In genomic region chrX:43595931-43596330, GRCh38 we compare ENCODE assay signal across 23 cellular contexts.
"Had no signal": no experiment of that assay in that cellular context is flagged by ENCODE, and none has a peak within 500 bp of the region (broad histone marks: within the 10 kb centered on the region; RNA-seq: fewer than 3 reads in every experiment).

No MANE protein-coding gene starts in this region.

- H3K36me3 Mint-ChIP-seq: activated naive CD4-positive, alpha-beta T cell treated with anti-CD3 and anti-CD28 coated beads, Interleukin-2, amount 50 U/mL, for 24 hours had no signal

- H3K4me3 ChIP-seq: PC-9 had no signal

- DNase-seq: activated CD4-positive, alpha-beta T cell treated with anti-CD3 and anti-CD28 coated beads for 4 hours; activated CD8-positive, alpha-beta memory T cell treated with anti-CD3 and anti-CD28 coated beads, Interleukin-2, amount 50 U/mL, for 4 hours; activated CD8-positive, alpha-beta T cell treated with anti-CD3 and anti-CD28 coated beads for 36 hours; activated gamma-delta T cell treated with Interleukin-2 at 50 U/mL for 16 hours; activated T-cell treated with anti-CD3 and anti-CD28 coated beads, Interleukin-2, amount 50 U/mL, for 72 hours; amygdala; brain microvascular endothelial cell; IMR-90; Kasumi-1; KBM-7; NCI-H1105 treated with DMSO at 0.1 percent for 48 hours; NCI-H1436 treated with DMSO at 0.1 percent for 48 hours; NCI-H187; NCI-H2081; NCI-H510A treated with DMSO at 0.1 percent for 48 hours; NCI-H69; NK-92 treated with Interleukin-12 subunit alpha and Interleukin-12 subunit beta, amount 100 ng/mL, for 24 hours; PC-9; SHP77 treated with DMSO at 0.1 percent for 48 hours had no signal

- H3K36me3 ChIP-seq: brain microvascular endothelial cell had no signal

- H3K9me3 Mint-ChIP-seq: activated CD8-positive, alpha-beta T cell treated with anti-CD3 and anti-CD28 coated beads for 36 hours; activated naive CD4-positive, alpha-beta T cell treated with anti-CD3 and anti-CD28 coated beads, Interleukin-2, amount 50 U/mL, for 24 hours; T-helper 1 cell treated with Interleukin-12 subunit alpha and Interleukin-12 subunit beta and Interleukin-4 antibody, amounts not matched to agents 30 μg/mL and 1 μg/mL, for 36 hours had no signal

- ATAC-seq: activated CD4-positive, CD25-positive, alpha-beta regulatory T cell treated with anti-CD3 and anti-CD28 coated beads, Interleukin-2, amount 50 U/mL, for 24 hours; activated CD8-positive, alpha-beta T cell treated with anti-CD3 and anti-CD28 coated beads for 36 hours; activated T-cell treated with anti-CD3 and anti-CD28 coated beads, Interleukin-2, amount 50 U/mL, for 72 hours had no signal

- H3K27ac ChIP-seq: brain microvascular endothelial cell, PC-9 had no signal

- H3K27me3 ChIP-seq: brain microvascular endothelial cell had no signal

- H3K27me3 Mint-ChIP-seq: activated naive CD4-positive, alpha-beta T cell treated with anti-CD3 and anti-CD28 coated beads, Interleukin-2, amount 50 U/mL, for 24 hours had no signal

- H2AFZ ChIP-seq: PC-9 had no signal

- H3K4me3 Mint-ChIP-seq: activated CD8-positive, alpha-beta T cell treated with anti-CD3 and anti-CD28 coated beads for 36 hours; activated naive CD4-positive, alpha-beta T cell treated with anti-CD3 and anti-CD28 coated beads, Interleukin-2, amount 50 U/mL, for 24 hours; activated T-cell treated with anti-CD3 and anti-CD28 coated beads, Interleukin-2, amount 50 U/mL, for 72 hours; T-helper 1 cell treated with Interleukin-12 subunit alpha and Interleukin-12 subunit beta and Interleukin-4 antibody, amounts not matched to agents 30 μg/mL and 1 μg/mL, for 36 hours had no signal

- H3K27ac Mint-ChIP-seq: activated CD8-positive, alpha-beta T cell treated with anti-CD3 and anti-CD28 coated beads for 36 hours; activated naive CD4-positive, alpha-beta T cell treated with anti-CD3 and anti-CD28 coated beads, Interleukin-2, amount 50 U/mL, for 24 hours; activated T-cell treated with anti-CD3 and anti-CD28 coated beads, Interleukin-2, amount 50 U/mL, for 72 hours; activated T-helper 2 cell treated with anti-CD3 and anti-CD28 coated beads, Interferon-gamma antibody, Interleukin-2, Interleukin-4, amounts not matched to agents 10 μg/mL and 5 μg/mL and 100 μg/mL, durations not matched to agents 14 hours and 24 hours and 36 hours; T-helper 1 cell treated with Interleukin-12 subunit alpha and Interleukin-12 subunit beta and Interleukin-4 antibody, amounts not matched to agents 30 μg/mL and 1 μg/mL, for 36 hours had no signal

- H3K4me2 ChIP-seq: PC-9 had no signal
